18 cellular contexts compared by ENCODE assay signal in genomic region chr1:192941722-192942411, GRCh38.
DNase-seq lines count a peak whose midpoint lies in the region; ATAC-seq and TF ChIP-seq lines count a peak whose summit lies in the region.
"Had no signal": no experiment of that assay in that cellular context is flagged by ENCODE, and none has a peak within 500 bp of the region (broad histone marks: within the 10 kb centered on the region; RNA-seq: fewer than 3 reads in every experiment).

No MANE protein-coding gene starts in this region.

- no peak overlapping the region for H3K4me3 ChIP-seq in naive thymus-derived CD4-positive, alpha-beta T cell (ENCODE audit: low read length)
- H3K4me3 ChIP-seq in gastroesophageal sphincter: no peak overlapping the region
- H3K4me3 ChIP-seq: heart right ventricle, sigmoid colon, suprapubic skin had no signal

- H3K27ac Mint-ChIP-seq in naive thymus-derived CD4-positive, alpha-beta T cell: no peak overlapping the region
- H3K27ac Mint-ChIP-seq: CD8-positive, alpha-beta memory T cell had no signal

- intact Hi-C loops in naive thymus-derived CD4-positive, alpha-beta T cell (cut with micrococcal nuclease): no loop called here

- POLR2A ChIA-PET in naive thymus-derived CD4-positive, alpha-beta T cell (lab: Charles Lee): no interaction called here

- no peak overlapping the region for H3K27ac ChIP-seq in naive thymus-derived CD4-positive, alpha-beta T cell (ENCODE audit: low read depth, low read length)
- H3K27ac ChIP-seq in gastroesophageal sphincter: peak overlapping the region in 1 of 4 donors; percentile 11
- H3K27ac ChIP-seq: epithelial cell of prostate, suprapubic skin had no signal

- H3K36me3 ChIP-seq in naive thymus-derived CD4-positive, alpha-beta T cell (ENCODE audit: control insufficient read depth in 2 of 3, insufficient read depth in 3 of 3, low read length in 3 of 3): no peaks in the 10 kb centered on the region
- H3K36me3 ChIP-seq in gastroesophageal sphincter: no peaks in the 10 kb centered on the region
- H3K36me3 ChIP-seq: heart right ventricle, sigmoid colon, suprapubic skin had no signal

- H3K4me1 ChIP-seq in naive thymus-derived CD4-positive, alpha-beta T cell (ENCODE audit: control insufficient read depth in 2 of 2, insufficient read depth in 2 of 2, low read length in 2 of 2): no peaks in the 10 kb centered on the region
- no peaks in the 10 kb centered on the region for H3K4me1 ChIP-seq in gastroesophageal sphincter
- H3K4me1 ChIP-seq: suprapubic skin had no signal

- CTCF ChIA-PET in naive thymus-derived CD4-positive, alpha-beta T cell (lab: Charles Lee): no interaction called here

- no peaks in the 10 kb centered on the region for H3K27me3 Mint-ChIP-seq in naive thymus-derived CD4-positive, alpha-beta T cell

- no peak for TF ChIP-seq EP300 in gastroesophageal sphincter (IDR thresholded peaks at IDR 0.05)

- TF ChIP-seq CTCF in gastroesophageal sphincter (IDR thresholded peaks at IDR 0.05): no peak

- DNase-seq in naive thymus-derived CD4-positive, alpha-beta T cell: no peak
- no peak for DNase-seq in DMS114 treated with DMSO at 0.1 percent for 48 hours (lab: John Stamatoyannopoulos, UW; ENCODE audit: unreplicated experiment)
- DNase-seq: activated CD8-positive, alpha-beta memory T cell treated with anti-CD3 and anti-CD28 coated beads, Interleukin-2, amount 50 U/mL, for 48 hours; CD8-positive, alpha-beta memory T cell; cerebellar nuclear complex; heart right ventricle; NCI-H1105 treated with DMSO at 0.1 percent for 48 hours; NCI-H526 treated with DMSO at 0.1 percent for 48 hours; SHP77; sigmoid colon had no signal

- H3K36me3 Mint-ChIP-seq in naive thymus-derived CD4-positive, alpha-beta T cell: peaks cover 0 to 4% (median 0%) of the 10 kb centered on the region in 5 donors
- H3K36me3 Mint-ChIP-seq: CD8-positive, alpha-beta memory T cell had no signal

- peaks cover 0 to 6% (median 0%) of the 10 kb centered on the region in 7 donors for H3K4me1 Mint-ChIP-seq in naive thymus-derived CD4-positive, alpha-beta T cell

- H3K27me3 ChIP-seq in naive thymus-derived CD4-positive, alpha-beta T cell (ENCODE audit: control insufficient read depth in 2 of 2, insufficient read depth in 2 of 2, low read length in 2 of 2): no peaks in the 10 kb centered on the region
- no peaks in the 10 kb centered on the region for H3K27me3 ChIP-seq in gastroesophageal sphincter
- H3K27me3 ChIP-seq: heart right ventricle, sigmoid colon, suprapubic skin had no signal

- WGBS in gastroesophageal sphincter (ENCODE audit: low coverage in 1 of 2), 2 donors: 91 to 95% methylated on average over 5 of the region's 5 CpGs

- H3K4me3 Mint-ChIP-seq in naive thymus-derived CD4-positive, alpha-beta T cell: no peak overlapping the region
- H3K4me3 Mint-ChIP-seq: CD8-positive, alpha-beta memory T cell had no signal

- no peaks in the 10 kb centered on the region for H3K9me3 ChIP-seq in naive thymus-derived CD4-positive, alpha-beta T cell (ENCODE audit: control insufficient read depth in 2 of 3, low read length in 3 of 3)
- H3K9me3 ChIP-seq in gastroesophageal sphincter: no peaks in the 10 kb centered on the region
- H3K9me3 ChIP-seq: heart right ventricle, sigmoid colon, suprapubic skin had no signal

- TF ChIP-seq POLR2A in gastroesophageal sphincter (IDR thresholded peaks at IDR 0.05): no peak

- H3K9me3 Mint-ChIP-seq in naive thymus-derived CD4-positive, alpha-beta T cell: no peaks in the 10 kb centered on the region
- H3K9me3 Mint-ChIP-seq: CD8-positive, alpha-beta memory T cell had no signal

- ATAC-seq in GM18870 (IDR thresholded peaks at IDR 0.05; ENCODE audit: unreplicated experiment) (peak; percentile 49), HG02642 (IDR thresholded peaks at IDR 0.05; ENCODE audit: poor library complexity, unreplicated experiment) (peak; percentile 70), HG03565 (IDR thresholded peaks at IDR 0.05; ENCODE audit: unreplicated experiment) (peak; percentile 71), gastroesophageal sphincter (no peak), HG03280 (IDR thresholded peaks at IDR 0.05; ENCODE audit: unreplicated experiment) (no peak)
- ATAC-seq in naive thymus-derived CD4-positive, alpha-beta T cell: peak; percentile 31
- ATAC-seq: heart right ventricle, left lobe of liver had no signal

Comparison
In these comparisons a context has a peak if more than half of its experiments do, and no peak if none do; other contexts are left out.
1. ATAC-seq: peak in GM18870 (single experiment), HG02642 (single experiment), HG03565 (single experiment) and naive thymus-derived CD4-positive, alpha-beta T cell (single experiment); none in gastroesophageal sphincter (single experiment) and HG03280 (single experiment).